10 cellular contexts compared by ENCODE assay signal in genomic region chr13:41613984-41614581, GRCh38.
DNase-seq lines count a peak whose midpoint lies in the region; ATAC-seq, FAIRE-seq and TF ChIP-seq lines count a peak whose summit lies in the region.
"Had no signal": no experiment of that assay in that cellular context is flagged by ENCODE, and none has a peak within 500 bp of the region (broad histone marks: within the 10 kb centered on the region; RNA-seq: fewer than 3 reads in every experiment).

No MANE protein-coding gene starts in this region.

- H3K4me3 Mint-ChIP-seq in endothelial cell (ENCODE audit: unreplicated experiment): no peak overlapping the region
- H3K4me3 Mint-ChIP-seq in activated CD4-positive, alpha-beta T cell treated with anti-CD3 and anti-CD28 coated beads, Interleukin-2, amount 10 ng/mL, durations not matched to agents 24 days and 14 days: no peak overlapping the region

- H3K4me1 Mint-ChIP-seq in endothelial cell (ENCODE audit: unreplicated experiment): peaks cover 42% of the 10 kb centered on the region
- H3K4me1 Mint-ChIP-seq in activated CD4-positive, alpha-beta T cell treated with anti-CD3 and anti-CD28 coated beads, Interleukin-2, amount 10 ng/mL, durations not matched to agents 24 days and 14 days: peaks cover 1% of the 10 kb centered on the region

- H3K4me3 ChIP-seq in HFF-Myc (replicated peaks; ENCODE audit: low read depth, low read length) (no peak overlapping the region), left lung (no peak overlapping the region)

- peak overlapping the region; percentile 74 for H3K27ac ChIP-seq in left lung
- H3K27ac ChIP-seq: VCaP had no signal

- peaks cover 0 to 5% of the 10 kb centered on the region in 2 donors for H3K36me3 ChIP-seq in left lung

- peak overlapping the region; percentile 83 for H3K27ac Mint-ChIP-seq in endothelial cell (ENCODE audit: unreplicated experiment)
- H3K27ac Mint-ChIP-seq in activated CD4-positive, alpha-beta T cell treated with anti-CD3 and anti-CD28 coated beads, Interleukin-2, amount 10 ng/mL, durations not matched to agents 24 days and 14 days: no peak overlapping the region

- intact Hi-C loops in left lung (cut with DNase I): no loop called here
- intact Hi-C loops in activated CD4-positive, alpha-beta T cell treated with anti-CD3 and anti-CD28 coated beads, Interleukin-2, amount 10 ng/mL, durations not matched to agents 24 days and 14 days (cut with micrococcal nuclease): no loop called here

- peaks cover 2% of the 10 kb centered on the region for H3K36me3 Mint-ChIP-seq in endothelial cell (ENCODE audit: low read depth, unreplicated experiment)
- H3K36me3 Mint-ChIP-seq in activated CD4-positive, alpha-beta T cell treated with anti-CD3 and anti-CD28 coated beads, Interleukin-2, amount 10 ng/mL, durations not matched to agents 24 days and 14 days (ENCODE audit: low read depth): peaks cover 21% of the 10 kb centered on the region

- TF ChIP-seq CTCF in HFF-Myc (IDR thresholded peaks at IDR 0.05; ENCODE audit: low read depth, low read length, missing control alignments) (no peak), endothelial cell (IDR thresholded peaks at IDR 0.05; ENCODE audit: unreplicated experiment) (no peak), left lung (IDR thresholded peaks at IDR 0.05) (no peak)

- H3K27me3 Mint-ChIP-seq in endothelial cell (ENCODE audit: unreplicated experiment): no peaks in the 10 kb centered on the region
- no peaks in the 10 kb centered on the region for H3K27me3 Mint-ChIP-seq in activated CD4-positive, alpha-beta T cell treated with anti-CD3 and anti-CD28 coated beads, Interleukin-2, amount 10 ng/mL, durations not matched to agents 24 days and 14 days

- no peaks in the 10 kb centered on the region for H3K27me3 ChIP-seq in left lung

- no peak for FAIRE-seq in RCC 7860 (lab: Jason Lieb, UNC)

- ATAC-seq in left lung: peak; percentile 50
- no peak for ATAC-seq in GM21515 (IDR thresholded peaks at IDR 0.05; ENCODE audit: unreplicated experiment)

- H3K9me3 Mint-ChIP-seq in endothelial cell (ENCODE audit: unreplicated experiment): no peaks in the 10 kb centered on the region
- no peaks in the 10 kb centered on the region for H3K9me3 Mint-ChIP-seq in activated CD4-positive, alpha-beta T cell treated with anti-CD3 and anti-CD28 coated beads, Interleukin-2, amount 10 ng/mL, durations not matched to agents 24 days and 14 days

- no peaks in the 10 kb centered on the region for H3K9me3 ChIP-seq in left lung

- H3K4me1 ChIP-seq in left lung: peaks cover 23 to 25% of the 10 kb centered on the region in 2 donors

- peak; percentile 94 for DNase-seq in HFF-Myc (ENCODE audit: extremely low read depth, low read depth)
- peak; percentile 57 for DNase-seq in endothelial cell (ENCODE audit: low spot score)
- peak in 1 of 2 donors; percentile 57 for DNase-seq in left lung
- DNase-seq in smooth muscle cell of the brain vasculature (ENCODE audit: low read depth, low spot score): peak; percentile 69
- no peak for DNase-seq in activated CD4-positive, alpha-beta T cell treated with anti-CD3 and anti-CD28 coated beads, Interleukin-2, amount 10 ng/mL, durations not matched to agents 24 days and 14 days
- no peak for DNase-seq in RCC 7860 (ENCODE audit: low spot score)
- DNase-seq in stimulated activated naive CD4-positive, alpha-beta T cell (lab: John Stamatoyannopoulos, UW): no peak
- DNase-seq: NCI-H524 treated with DMSO at 0.1 percent for 48 hours had no signal

Comparison
In these comparisons a context has a peak if more than half of its experiments do, and no peak if none do; other contexts are left out.
1. DNase-seq: peak in HFF-Myc (single experiment), endothelial cell (single experiment) and smooth muscle cell of the brain vasculature (single experiment); none in activated CD4-positive, alpha-beta T cell treated with anti-CD3 and anti-CD28 coated beads, Interleukin-2, amount 10 ng/mL, durations not matched to agents 24 days and 14 days (single experiment), RCC 7860 (single experiment) and stimulated activated naive CD4-positive, alpha-beta T cell (0 of 6).